In genomic region chr11:76455331-76455730, GRCh38 we compare ENCODE assay signal across 19 cellular contexts. TPM values are rescaled to one million over a fixed set of nuclear protein-coding genes. Genes with fewer than 3 reads are reported as not detected.
DNase-seq lines count a peak whose midpoint lies in the region; ATAC-seq lines count a peak whose summit lies in the region.
"Had no signal": no experiment of that assay in that cellular context is flagged by ENCODE, and none has a peak within 500 bp of the region (broad histone marks: within the 10 kb centered on the region; RNA-seq: fewer than 3 reads in every experiment).

No MANE protein-coding gene starts in this region.

- H3K27ac Mint-ChIP-seq in stimulated activated effector memory CD8-positive, alpha-beta T cell treated with anti-CD3 and anti-CD28 coated beads, Interleukin-12 subunit alpha, Interleukin-12 subunit beta, amount 100 ng/mL, for 72 hours = peak overlapping the region; percentile 18
- H3K27ac Mint-ChIP-seq: activated naive CD4-positive, alpha-beta T cell treated with anti-CD3 and anti-CD28 coated beads, Interleukin-2, amount 50 U/mL, for 24 hours; B cell had no signal

- H3K9ac ChIP-seq in HUES64 (ENCODE audit: low read depth, low read length) = peak overlapping the region; percentile 78
- H3K9ac ChIP-seq: parathyroid adenoma had no signal

- WGBS in HUES64 = 0% methylated on average over 1 of the region's 2 CpGs

- H3K36me3 Mint-ChIP-seq in stimulated activated effector memory CD8-positive, alpha-beta T cell treated with anti-CD3 and anti-CD28 coated beads, Interleukin-12 subunit alpha, Interleukin-12 subunit beta, amount 100 ng/mL, for 72 hours = peaks cover 79% of the 10 kb centered on the region

- H3K4me1 ChIP-seq in HUES64 (ENCODE audit: insufficient read depth, low read length) = peaks cover 79% of the 10 kb centered on the region
- H3K4me1 ChIP-seq: parathyroid adenoma, Peyer's patch had no signal

- peak overlapping the region; percentile 95 for H3K27ac ChIP-seq in HUES64 (ENCODE audit: low read depth, low read length)
- H3K27ac ChIP-seq: parathyroid adenoma, Peyer's patch, thoracic aorta had no signal

- no peaks in the 10 kb centered on the region for H3K27me3 ChIP-seq in HUES64 (ENCODE audit: insufficient read depth, low read length)
- H3K27me3 ChIP-seq: Peyer's patch had no signal

- H3K4me3 ChIP-seq in HUES64 (ENCODE audit: low read length) = peak overlapping the region; percentile 37
- H3K4me3 ChIP-seq: Peyer's patch, thoracic aorta had no signal

- DNase-seq in ecto neural progenitor cell (ENCODE audit: low spot score) (peak; percentile 76), islet precursor cell (peak; percentile 92), pons (ENCODE audit: low spot score) (no peak), COLO829 (ENCODE audit: low spot score) (no peak)
- DNase-seq in stimulated activated effector memory CD8-positive, alpha-beta T cell treated with anti-CD3 and anti-CD28 coated beads, Interleukin-12 subunit alpha, Interleukin-12 subunit beta, amount 100 ng/mL, for 72 hours (ENCODE audit: low spot score in 2 of 2) = no peak
- DNase-seq in stimulated activated CD4-positive, alpha-beta T cell treated with anti-CD3 and anti-CD28 coated beads, Interleukin-4, amount 100 ng/mL, for 24 hours = no peak
- DNase-seq: activated CD4-positive, alpha-beta T cell treated with anti-CD3 and anti-CD28 coated beads, Interleukin-2, amount 50 U/mL, for 4 hours; dermis blood vessel endothelial cell; left cardiac atrium; NCI-H1436 treated with DMSO at 0.1 percent for 48 hours; NCI-H748 treated with DMSO at 0.1 percent for 48 hours; Peyer's patch; stimulated activated CD4-positive, alpha-beta T cell treated with anti-CD3 and anti-CD28 coated beads, Interleukin-4, amount 100 ng/mL, for 4 hours had no signal

- H3K36me3 ChIP-seq in HUES64 (ENCODE audit: insufficient read depth, low read length) = peaks cover 56% of the 10 kb centered on the region

- H3K9me3 Mint-ChIP-seq in stimulated activated effector memory CD8-positive, alpha-beta T cell treated with anti-CD3 and anti-CD28 coated beads, Interleukin-12 subunit alpha, Interleukin-12 subunit beta, amount 100 ng/mL, for 72 hours = no peaks in the 10 kb centered on the region
- H3K9me3 Mint-ChIP-seq: activated naive CD4-positive, alpha-beta T cell treated with anti-CD3 and anti-CD28 coated beads, Interleukin-2, amount 50 U/mL, for 24 hours had no signal

- H3K4me1 Mint-ChIP-seq in stimulated activated effector memory CD8-positive, alpha-beta T cell treated with anti-CD3 and anti-CD28 coated beads, Interleukin-12 subunit alpha, Interleukin-12 subunit beta, amount 100 ng/mL, for 72 hours = no peaks in the 10 kb centered on the region
- H3K4me1 Mint-ChIP-seq: B cell had no signal

- H3K4me3 Mint-ChIP-seq in stimulated activated effector memory CD8-positive, alpha-beta T cell treated with anti-CD3 and anti-CD28 coated beads, Interleukin-12 subunit alpha, Interleukin-12 subunit beta, amount 100 ng/mL, for 72 hours = no peak overlapping the region
- H3K4me3 Mint-ChIP-seq: activated naive CD4-positive, alpha-beta T cell treated with anti-CD3 and anti-CD28 coated beads, Interleukin-2, amount 50 U/mL, for 24 hours; B cell had no signal

- no peak for ATAC-seq in stimulated activated effector memory CD8-positive, alpha-beta T cell treated with anti-CD3 and anti-CD28 coated beads, Interleukin-12 subunit alpha, Interleukin-12 subunit beta, amount 100 ng/mL, for 72 hours
- ATAC-seq: esophagus mucosa, left cardiac atrium had no signal

- H3K9me3 ChIP-seq in HUES64 (ENCODE audit: insufficient read depth, low read depth, low read length) = no peaks in the 10 kb centered on the region
- H3K9me3 ChIP-seq: Peyer's patch, thoracic aorta had no signal

RNA-seq across cellular contexts. Expression of gene EMSY, which starts 10.5 kb away (rescaled TPM):
- 18.3 TPM for polyA plus RNA-seq in HUES64 (2013, experiment 1 of 2)
- 21.4 TPM for polyA plus RNA-seq in HUES64 (2013, experiment 2 of 2)

Comparison
In these comparisons a context has a peak if more than half of its experiments do, and no peak if none do; other contexts are left out.
1. DNase-seq: peak in ecto neural progenitor cell (single experiment) and islet precursor cell (single experiment); none in stimulated activated effector memory CD8-positive, alpha-beta T cell treated with anti-CD3 and anti-CD28 coated beads, Interleukin-12 subunit alpha, Interleukin-12 subunit beta, amount 100 ng/mL, for 72 hours (0 of 2), pons (single experiment), stimulated activated CD4-positive, alpha-beta T cell treated with anti-CD3 and anti-CD28 coated beads, Interleukin-4, amount 100 ng/mL, for 24 hours (single experiment) and COLO829 (single experiment).